ENCODE assay signal across 16 cellular contexts in genomic region chr1:167638064-167638463, GRCh38. TPM values are rescaled to one million over a fixed set of nuclear protein-coding genes. Genes with fewer than 3 reads are reported as not detected.
DNase-seq lines count a peak whose midpoint lies in the region; ATAC-seq and TF ChIP-seq lines count a peak whose summit lies in the region.
"Had no signal": no experiment of that assay in that cellular context is flagged by ENCODE, and none has a peak within 500 bp of the region (broad histone marks: within the 10 kb centered on the region; RNA-seq: fewer than 3 reads in every experiment).

No MANE protein-coding gene starts in this region.

- no peaks in the 10 kb centered on the region for H3K9me3 Mint-ChIP-seq in activated naive CD4-positive, alpha-beta T cell treated with anti-CD3 and anti-CD28 coated beads for 36 hours
- H3K9me3 Mint-ChIP-seq in stimulated activated memory B cell treated with anti-CD40 and anti-IgM and Interleukin-4, amounts not matched to agents 10 μg/mL and 1 μg/mL and 100 μg/mL, for 72 hours: no peaks in the 10 kb centered on the region

- H3K36me3 ChIP-seq in mesendoderm (ENCODE audit: control insufficient read depth, insufficient read depth, low read length): no peaks in the 10 kb centered on the region
- H3K36me3 ChIP-seq: transverse colon had no signal

- DNase-seq in activated naive CD4-positive, alpha-beta T cell treated with anti-CD3 and anti-CD28 coated beads for 36 hours: no peak
- DNase-seq in activated naive CD4-positive, alpha-beta T cell (lab: John Stamatoyannopoulos, UW): no peak
- DNase-seq in NCI-H226: peak; percentile 28
- DNase-seq in HEK293T (ENCODE audit: extremely low spot score): no peak
- DNase-seq in mesendoderm: no peak
- DNase-seq: DMS153, MM.1S, NCI-H2029, NCI-H524 treated with DMSO at 0.1 percent for 48 hours had no signal

- POLR2A ChIA-PET in HEK293T (lab: Yijun Ruan, JAX): no interaction called here

- H3K4me3 ChIP-seq in mesendoderm (ENCODE audit: low read length): no peak overlapping the region
- H3K4me3 ChIP-seq: right atrium auricular region, transverse colon had no signal

- no peak overlapping the region for H3K18ac ChIP-seq in mesendoderm (ENCODE audit: low read length)

- no peak overlapping the region for H2BK15ac ChIP-seq in mesendoderm (replicated peaks; ENCODE audit: low read depth)

- H2BK5ac ChIP-seq in mesendoderm (ENCODE audit: low read length): no peak overlapping the region

- no peaks in the 10 kb centered on the region for H3K79me2 ChIP-seq in mesendoderm (ENCODE audit: control insufficient read depth, insufficient read depth, low read length)

- intact Hi-C loops in activated naive CD4-positive, alpha-beta T cell treated with anti-CD3 and anti-CD28 coated beads for 36 hours (cut with micrococcal nuclease): loop anchor here (10.0 kb wide), 1 partner anchor 1463 kb away; no protein-coding TSS in a partner anchor

- no peak overlapping the region for H4K5ac ChIP-seq in mesendoderm (ENCODE audit: low read length)

- H3K27ac Mint-ChIP-seq in activated naive CD4-positive, alpha-beta T cell treated with anti-CD3 and anti-CD28 coated beads for 36 hours: peak overlapping the region; percentile 84
- H3K27ac Mint-ChIP-seq in stimulated activated memory B cell treated with anti-CD40 and anti-IgM and Interleukin-4, amounts not matched to agents 10 μg/mL and 1 μg/mL and 100 μg/mL, for 72 hours: peak overlapping the region; percentile 59

- no peak overlapping the region for H2BK120ac ChIP-seq in mesendoderm (ENCODE audit: low read depth, low read length)

- H2AK5ac ChIP-seq in mesendoderm (ENCODE audit: low read length): no peak overlapping the region

- no peak for ATAC-seq in stimulated activated memory B cell treated with anti-CD40 and anti-IgM and Interleukin-4, amounts not matched to agents 10 μg/mL and 1 μg/mL and 100 μg/mL, for 72 hours
- ATAC-seq in GM21737 (IDR thresholded peaks at IDR 0.05; ENCODE audit: unreplicated experiment): no peak

- no peaks in the 10 kb centered on the region for H3K27me3 Mint-ChIP-seq in activated naive CD4-positive, alpha-beta T cell treated with anti-CD3 and anti-CD28 coated beads for 36 hours (ENCODE audit: low read depth)
- H3K27me3 Mint-ChIP-seq in stimulated activated memory B cell treated with anti-CD40 and anti-IgM and Interleukin-4, amounts not matched to agents 10 μg/mL and 1 μg/mL and 100 μg/mL, for 72 hours: no peaks in the 10 kb centered on the region

- H4K8ac ChIP-seq in mesendoderm (ENCODE audit: low read depth, low read length): no peak overlapping the region

- CTCF ChIA-PET in activated naive CD4-positive, alpha-beta T cell treated with anti-CD3 and anti-CD28 coated beads for 36 hours (lab: Charles Lee): interaction anchor here (0.8 to 13.6 kb wide), 8 partner anchors 8 to 444 kb away, joined by 3 to 226 read pairs (median 15); no protein-coding TSS in a partner anchor
- CTCF ChIA-PET in HEK293T (lab: Yijun Ruan, JAX): no interaction called here

- H3K27me3 ChIP-seq in mesendoderm (ENCODE audit: insufficient read depth, low read length, poor library complexity): no peaks in the 10 kb centered on the region
- H3K27me3 ChIP-seq: right atrium auricular region, transverse colon had no signal

- H3K4me2 ChIP-seq in mesendoderm (ENCODE audit: low read length): no peak overlapping the region

- no peak overlapping the region for H3K9ac ChIP-seq in mesendoderm (ENCODE audit: low read length)

- no peak overlapping the region for H3K4me3 Mint-ChIP-seq in activated naive CD4-positive, alpha-beta T cell treated with anti-CD3 and anti-CD28 coated beads for 36 hours
- H3K4me3 Mint-ChIP-seq in stimulated activated memory B cell treated with anti-CD40 and anti-IgM and Interleukin-4, amounts not matched to agents 10 μg/mL and 1 μg/mL and 100 μg/mL, for 72 hours: peak overlapping the region; percentile 56

- H3K4ac ChIP-seq in mesendoderm (ENCODE audit: low read depth, low read length): no peak overlapping the region

- peak overlapping the region; percentile 3 for H3K27ac ChIP-seq in cingulate gyrus (ENCODE audit: low read depth, low read length)
- H3K27ac ChIP-seq in mesendoderm (ENCODE audit: low read depth, low read length): no peak overlapping the region
- H3K27ac ChIP-seq: right atrium auricular region had no signal

- peaks cover 20% of the 10 kb centered on the region for H3K36me3 Mint-ChIP-seq in activated naive CD4-positive, alpha-beta T cell treated with anti-CD3 and anti-CD28 coated beads for 36 hours (ENCODE audit: low read depth)
- peaks cover 32% of the 10 kb centered on the region for H3K36me3 Mint-ChIP-seq in stimulated activated memory B cell treated with anti-CD40 and anti-IgM and Interleukin-4, amounts not matched to agents 10 μg/mL and 1 μg/mL and 100 μg/mL, for 72 hours

- peaks cover 71% of the 10 kb centered on the region for H3K4me1 Mint-ChIP-seq in activated naive CD4-positive, alpha-beta T cell treated with anti-CD3 and anti-CD28 coated beads for 36 hours (ENCODE audit: low read depth)
- peaks cover 92% of the 10 kb centered on the region for H3K4me1 Mint-ChIP-seq in stimulated activated memory B cell treated with anti-CD40 and anti-IgM and Interleukin-4, amounts not matched to agents 10 μg/mL and 1 μg/mL and 100 μg/mL, for 72 hours

- no peak overlapping the region for H3K56ac ChIP-seq in mesendoderm (ENCODE audit: low read length)

- WGBS in mesendoderm (ENCODE audit: extremely low coverage, insufficient coverage, low lambda C conversion rate): no CpG with 5 or more reads among the region's 5 CpGs

- no peak overlapping the region for H3K23ac ChIP-seq in mesendoderm (ENCODE audit: low read length)

- peaks cover 2% of the 10 kb centered on the region for H3K4me1 ChIP-seq in mesendoderm (ENCODE audit: control insufficient read depth, low read depth, low read length)

- no peaks in the 10 kb centered on the region for H3K79me1 ChIP-seq in mesendoderm (ENCODE audit: low read length)

TF ChIP-seq in HEK293T, 16 proteins besides CTCF, POLR2A, EP300 and RAD21:
- TF ChIP-seq CTBP1 (IDR thresholded peaks at IDR 0.05; ENCODE audit: borderline replicate concordance): no peak
- no peak for TF ChIP-seq LEF1 (IDR thresholded peaks at IDR 0.05; ENCODE audit: borderline replicate concordance)

RNA-seq across cellular contexts. Expression of gene RCSD1, which starts 8.0 kb away (rescaled TPM):
- total RNA-seq in activated naive CD4-positive, alpha-beta T cell treated with anti-CD3 and anti-CD28 coated beads for 36 hours: 10 to 100 TPM; 27.3 to 27.9 TPM
- polyA plus RNA-seq in mesendoderm (2013, experiment 1 of 2): 1.2 TPM
- 1.2 TPM for polyA plus RNA-seq in mesendoderm (2013, experiment 2 of 2)
- total RNA-seq: HT-29 had no signal
- polyA plus RNA-seq: neural cell had no signal
